Comparison of ENCODE assay signal across 15 cellular contexts in the genomic region with DNA sequence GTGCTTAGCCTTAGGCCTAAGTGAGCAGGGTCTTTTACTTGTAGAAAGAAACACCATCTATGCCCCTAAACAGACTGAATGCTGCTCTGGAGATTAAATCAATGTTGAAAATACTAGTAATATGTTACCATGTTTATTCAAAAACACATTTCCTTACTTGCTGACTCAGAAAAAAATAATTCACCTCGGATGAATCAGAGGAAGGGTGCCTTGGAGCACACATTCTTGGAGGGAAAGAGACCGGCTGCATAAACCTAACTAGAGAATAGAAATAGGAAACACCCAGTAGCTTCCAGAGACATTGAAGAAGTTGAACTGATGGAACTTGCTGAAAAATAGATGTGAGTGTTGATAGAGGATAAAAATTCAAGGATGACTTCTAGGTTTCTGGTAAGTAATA.
DNase-seq lines count a peak whose midpoint lies in the region; ATAC-seq and TF ChIP-seq lines count a peak whose summit lies in the region.
"Had no signal": no experiment of that assay in that cellular context is flagged by ENCODE, and none has a peak within 500 bp of the region (broad histone marks: within the 10 kb centered on the region; RNA-seq: fewer than 3 reads in every experiment).

No MANE protein-coding gene starts in this region.

- no peaks in the 10 kb centered on the region for H3K9me2 ChIP-seq in PC-3 (replicated peaks; ENCODE audit: low read length)

- CTCF ChIA-PET in PC-3 (lab: Charles Lee): no interaction called here

- no peaks in the 10 kb centered on the region for H3F3A ChIP-seq in PC-3 (ENCODE audit: low read length, unreplicated experiment)

- H3K27ac ChIP-seq in PC-3 (ENCODE audit: low read length): peak overlapping the region; percentile 58
- H3K27ac ChIP-seq: colonic mucosa, gastroesophageal sphincter, upper lobe of right lung had no signal

- peaks cover 21% of the 10 kb centered on the region for H3K9me3 Mint-ChIP-seq in nephron
- peaks cover 8% of the 10 kb centered on the region for H3K9me3 Mint-ChIP-seq in stimulated activated memory B cell treated with anti-CD40 and anti-IgM and Interleukin-4, amounts not matched to agents 10 μg/mL and 1 μg/mL and 100 μg/mL, for 72 hours

- no TSS peak for BruUV-seq in PC-3 (replicated peaks; lab: Mats Ljungman, UMichigan)

- H3K4me3 Mint-ChIP-seq in nephron: no peak overlapping the region
- H3K4me3 Mint-ChIP-seq in stimulated activated memory B cell treated with anti-CD40 and anti-IgM and Interleukin-4, amounts not matched to agents 10 μg/mL and 1 μg/mL and 100 μg/mL, for 72 hours: no peak overlapping the region
- H3K4me3 Mint-ChIP-seq: activated naive CD4-positive, alpha-beta T cell treated with anti-CD3 and anti-CD28 coated beads, Interleukin-2, amount 50 U/mL, for 24 hours had no signal

- no peaks in the 10 kb centered on the region for H3K27me3 Mint-ChIP-seq in nephron (ENCODE audit: low read depth)
- no peaks in the 10 kb centered on the region for H3K27me3 Mint-ChIP-seq in stimulated activated memory B cell treated with anti-CD40 and anti-IgM and Interleukin-4, amounts not matched to agents 10 μg/mL and 1 μg/mL and 100 μg/mL, for 72 hours
- H3K27me3 Mint-ChIP-seq: activated naive CD4-positive, alpha-beta T cell treated with anti-CD3 and anti-CD28 coated beads, Interleukin-2, amount 50 U/mL, for 24 hours; progenitor cell of endocrine pancreas had no signal

- intact Hi-C loops in PC-3 (cut with micrococcal nuclease): no loop called here

- no peaks in the 10 kb centered on the region for H3K9me3 ChIP-seq in PC-3 (ENCODE audit: low read length)
- H3K9me3 ChIP-seq: colonic mucosa, upper lobe of right lung had no signal

- H3K79me2 ChIP-seq in PC-3 (ENCODE audit: low read length): no peaks in the 10 kb centered on the region

- peak overlapping the region; percentile 61 for H2AFZ ChIP-seq in PC-3 (ENCODE audit: low read length)

- no peaks in the 10 kb centered on the region for H4K20me1 ChIP-seq in PC-3 (ENCODE audit: low read length)

- peaks cover 31% of the 10 kb centered on the region for H3K36me3 Mint-ChIP-seq in nephron (ENCODE audit: low read depth)
- H3K36me3 Mint-ChIP-seq in stimulated activated memory B cell treated with anti-CD40 and anti-IgM and Interleukin-4, amounts not matched to agents 10 μg/mL and 1 μg/mL and 100 μg/mL, for 72 hours: no peaks in the 10 kb centered on the region
- H3K36me3 Mint-ChIP-seq: activated naive CD4-positive, alpha-beta T cell treated with anti-CD3 and anti-CD28 coated beads, Interleukin-2, amount 50 U/mL, for 24 hours had no signal

- POLR2A ChIA-PET in PC-3 (lab: Charles Lee; ENCODE audit: unreplicated experiment): no interaction called here

- H3K36me3 ChIP-seq in PC-3 (ENCODE audit: low read depth, low read length): no peaks in the 10 kb centered on the region
- H3K36me3 ChIP-seq: colonic mucosa, gastroesophageal sphincter, upper lobe of right lung had no signal

- in situ Hi-C loops in Caki2 (cut with HindIII; ENCODE audit: low pct_unique_long_range_greater_than_20kb, low sequenced_read_pairs): no loop called here

- H3K4me3 ChIP-seq in PC-3 (ENCODE audit: low read length) (no peak overlapping the region), epithelial cell of esophagus (ENCODE audit: low read length) (no peak overlapping the region)
- H3K4me3 ChIP-seq: colonic mucosa, gastroesophageal sphincter, upper lobe of right lung had no signal

- TF ChIP-seq CTCF in PC-3 (conservative IDR thresholded peaks at IDR 0.05; ENCODE audit: low read depth, low read length) (no peak), epithelial cell of esophagus (IDR thresholded peaks at IDR 0.05; ENCODE audit: insufficient read depth, low read depth, low read length, missing control alignments) (no peak), nephron (IDR thresholded peaks at IDR 0.05; ENCODE audit: unreplicated experiment in 3 of 3) (no peak)

- DNase-seq in Caki2 (ENCODE audit: low read depth) (peak; percentile 9), PC-3 (peak; percentile 61), epithelial cell of esophagus (ENCODE audit: low read depth) (peak; percentile 82), UCSD-AML1 (lab: John Stamatoyannopoulos, UW; ENCODE audit: unreplicated experiment) (no peak), NCI-H510A (lab: John Stamatoyannopoulos, UW) (no peak)
- DNase-seq: activated CD8-positive, alpha-beta memory T cell treated with anti-CD3 and anti-CD28 coated beads for 24 hours; colonic mucosa; GF-D8; upper lobe of right lung had no signal

- peak overlapping the region; percentile 61 for H3K4me2 ChIP-seq in PC-3 (ENCODE audit: low read length)

- 0 out of 2 replicates have a peak overlapping the region, but pooled peaks have one; percentile 15 for H3K9ac ChIP-seq in PC-3 (ENCODE audit: low read length)

- ATAC-seq in PC-3 (peak; percentile 89), HG03196 (IDR thresholded peaks at IDR 0.05; ENCODE audit: unreplicated experiment) (no peak)
- no peak for ATAC-seq in stimulated activated memory B cell treated with anti-CD40 and anti-IgM and Interleukin-4, amounts not matched to agents 10 μg/mL and 1 μg/mL and 100 μg/mL, for 72 hours
- ATAC-seq: gastroesophageal sphincter, upper lobe of right lung had no signal

- H3K4me1 ChIP-seq in PC-3 (ENCODE audit: insufficient read depth, low read length): peaks cover 8% of the 10 kb centered on the region
- H3K4me1 ChIP-seq: colonic mucosa, gastroesophageal sphincter, upper lobe of right lung had no signal

- H3K27me3 ChIP-seq in PC-3 (ENCODE audit: low read length): no peaks in the 10 kb centered on the region
- H3K27me3 ChIP-seq: colonic mucosa, gastroesophageal sphincter, upper lobe of right lung had no signal

- H3K27ac Mint-ChIP-seq in nephron: peak overlapping the region in 2 of 3 experiments; percentile 8 to 17
- no peak overlapping the region for H3K27ac Mint-ChIP-seq in stimulated activated memory B cell treated with anti-CD40 and anti-IgM and Interleukin-4, amounts not matched to agents 10 μg/mL and 1 μg/mL and 100 μg/mL, for 72 hours
- H3K27ac Mint-ChIP-seq: activated naive CD4-positive, alpha-beta T cell treated with anti-CD3 and anti-CD28 coated beads, Interleukin-2, amount 50 U/mL, for 24 hours; progenitor cell of endocrine pancreas had no signal

- H3K4me1 Mint-ChIP-seq in nephron: peaks cover 7% of the 10 kb centered on the region
- no peaks in the 10 kb centered on the region for H3K4me1 Mint-ChIP-seq in stimulated activated memory B cell treated with anti-CD40 and anti-IgM and Interleukin-4, amounts not matched to agents 10 μg/mL and 1 μg/mL and 100 μg/mL, for 72 hours
- H3K4me1 Mint-ChIP-seq: activated naive CD4-positive, alpha-beta T cell treated with anti-CD3 and anti-CD28 coated beads, Interleukin-2, amount 50 U/mL, for 24 hours had no signal

Comparison
In these comparisons a context has a peak if more than half of its experiments do, and no peak if none do; other contexts are left out.
1. DNase-seq: peak in Caki2 (single experiment), PC-3 (single experiment) and epithelial cell of esophagus (single experiment); none in UCSD-AML1 (single experiment) and NCI-H510A (single experiment).